Comparison of ENCODE assay signal across 1 cellular context in the genomic region with DNA sequence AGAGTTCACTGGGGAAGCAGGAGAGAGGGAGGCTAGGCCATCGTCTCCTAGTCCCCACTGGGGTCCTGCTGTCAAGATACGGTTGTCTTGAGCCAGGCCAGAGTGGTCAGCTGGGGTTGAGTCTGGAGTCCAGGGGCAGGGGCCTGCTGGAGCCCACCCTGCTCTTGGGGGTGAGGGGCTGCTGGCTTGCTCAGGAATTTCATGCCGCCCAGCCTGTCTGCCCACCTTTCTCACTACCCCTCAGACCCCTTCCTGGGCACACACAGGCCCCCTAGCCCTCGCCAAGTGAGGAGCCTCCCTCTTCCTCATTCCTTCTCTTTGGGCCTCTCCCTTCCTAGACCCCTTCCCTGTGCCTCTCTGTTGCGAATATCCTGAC.
A peak's percentile ranks its signal among the peaks of the same experiment; 100 is the strongest.
TF ChIP-seq lines count a peak whose summit lies in the region.

No MANE protein-coding gene starts in this region.

TF ChIP-seq in K562, 482 proteins besides CTCF, POLR2A, EP300 and RAD21:
- TF ChIP-seq, protein P1, sequence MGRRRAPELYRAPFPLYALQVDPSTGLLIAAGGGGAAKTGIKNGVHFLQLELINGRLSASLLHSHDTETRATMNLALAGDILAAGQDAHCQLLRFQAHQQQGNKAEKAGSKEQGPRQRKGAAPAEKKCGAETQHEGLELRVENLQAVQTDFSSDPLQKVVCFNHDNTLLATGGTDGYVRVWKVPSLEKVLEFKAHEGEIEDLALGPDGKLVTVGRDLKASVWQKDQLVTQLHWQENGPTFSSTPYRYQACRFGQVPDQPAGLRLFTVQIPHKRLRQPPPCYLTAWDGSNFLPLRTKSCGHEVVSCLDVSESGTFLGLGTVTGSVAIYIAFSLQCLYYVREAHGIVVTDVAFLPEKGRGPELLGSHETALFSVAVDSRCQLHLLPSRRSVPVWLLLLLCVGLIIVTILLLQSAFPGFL (CRISPR knock-in tag; IDR thresholded peaks at IDR 0.05) = no peak
- TF ChIP-seq JUNB (CRISPR knock-in tag; conservative IDR thresholded peaks at IDR 0.05) (no peak), GATA2 (CRISPR knock-in tag; IDR thresholded peaks at IDR 0.05) (no peak), EP400 (IDR thresholded peaks at IDR 0.05) (no peak), CBFB (CRISPR knock-in tag; IDR thresholded peaks at IDR 0.05) (peak; percentile 63; the same call in 1 of the 2 replicates), DACH1 (IDR thresholded peaks at IDR 0.05; ENCODE audit: partially characterized antibody) (no peak), ADNP (tag; IDR thresholded peaks at IDR 0.05) (no peak), MEF2A (IDR thresholded peaks at IDR 0.05; ENCODE audit: control insufficient read depth, low read depth, low read length) (no peak)
- TF ChIP-seq, protein P2, sequence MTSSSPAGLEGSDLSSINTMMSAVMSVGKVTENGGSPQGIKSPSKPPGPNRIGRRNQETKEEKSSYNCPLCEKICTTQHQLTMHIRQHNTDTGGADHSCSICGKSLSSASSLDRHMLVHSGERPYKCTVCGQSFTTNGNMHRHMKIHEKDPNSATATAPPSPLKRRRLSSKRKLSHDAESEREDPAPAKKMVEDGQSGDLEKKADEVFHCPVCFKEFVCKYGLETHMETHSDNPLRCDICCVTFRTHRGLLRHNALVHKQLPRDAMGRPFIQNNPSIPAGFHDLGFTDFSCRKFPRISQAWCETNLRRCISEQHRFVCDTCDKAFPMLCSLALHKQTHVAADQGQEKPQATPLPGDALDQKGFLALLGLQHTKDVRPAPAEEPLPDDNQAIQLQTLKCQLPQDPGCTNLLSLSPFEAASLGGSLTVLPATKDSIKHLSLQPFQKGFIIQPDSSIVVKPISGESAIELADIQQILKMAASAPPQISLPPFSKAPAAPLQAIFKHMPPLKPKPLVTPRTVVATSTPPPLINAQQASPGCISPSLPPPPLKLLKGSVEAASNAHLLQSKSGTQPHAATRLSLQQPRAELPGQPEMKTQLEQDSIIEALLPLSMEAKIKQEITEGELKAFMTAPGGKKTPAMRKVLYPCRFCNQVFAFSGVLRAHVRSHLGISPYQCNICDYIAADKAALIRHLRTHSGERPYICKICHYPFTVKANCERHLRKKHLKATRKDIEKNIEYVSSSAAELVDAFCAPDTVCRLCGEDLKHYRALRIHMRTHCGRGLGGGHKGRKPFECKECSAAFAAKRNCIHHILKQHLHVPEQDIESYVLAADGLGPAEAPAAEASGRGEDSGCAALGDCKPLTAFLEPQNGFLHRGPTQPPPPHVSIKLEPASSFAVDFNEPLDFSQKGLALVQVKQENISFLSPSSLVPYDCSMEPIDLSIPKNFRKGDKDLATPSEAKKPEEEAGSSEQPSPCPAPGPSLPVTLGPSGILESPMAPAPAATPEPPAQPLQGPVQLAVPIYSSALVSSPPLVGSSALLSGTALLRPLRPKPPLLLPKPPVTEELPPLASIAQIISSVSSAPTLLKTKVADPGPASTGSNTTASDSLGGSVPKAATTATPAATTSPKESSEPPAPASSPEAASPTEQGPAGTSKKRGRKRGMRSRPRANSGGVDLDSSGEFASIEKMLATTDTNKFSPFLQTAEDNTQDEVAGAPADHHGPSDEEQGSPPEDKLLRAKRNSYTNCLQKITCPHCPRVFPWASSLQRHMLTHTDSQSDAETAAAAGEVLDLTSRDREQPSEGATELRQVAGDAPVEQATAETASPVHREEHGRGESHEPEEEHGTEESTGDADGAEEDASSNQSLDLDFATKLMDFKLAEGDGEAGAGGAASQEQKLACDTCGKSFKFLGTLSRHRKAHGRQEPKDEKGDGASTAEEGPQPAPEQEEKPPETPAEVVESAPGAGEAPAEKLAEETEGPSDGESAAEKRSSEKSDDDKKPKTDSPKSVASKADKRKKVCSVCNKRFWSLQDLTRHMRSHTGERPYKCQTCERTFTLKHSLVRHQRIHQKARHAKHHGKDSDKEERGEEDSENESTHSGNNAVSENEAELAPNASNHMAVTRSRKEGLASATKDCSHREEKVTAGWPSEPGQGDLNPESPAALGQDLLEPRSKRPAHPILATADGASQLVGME (CRISPR knock-in tag; IDR thresholded peaks at IDR 0.05) = no peak
- TF ChIP-seq, protein P3, sequence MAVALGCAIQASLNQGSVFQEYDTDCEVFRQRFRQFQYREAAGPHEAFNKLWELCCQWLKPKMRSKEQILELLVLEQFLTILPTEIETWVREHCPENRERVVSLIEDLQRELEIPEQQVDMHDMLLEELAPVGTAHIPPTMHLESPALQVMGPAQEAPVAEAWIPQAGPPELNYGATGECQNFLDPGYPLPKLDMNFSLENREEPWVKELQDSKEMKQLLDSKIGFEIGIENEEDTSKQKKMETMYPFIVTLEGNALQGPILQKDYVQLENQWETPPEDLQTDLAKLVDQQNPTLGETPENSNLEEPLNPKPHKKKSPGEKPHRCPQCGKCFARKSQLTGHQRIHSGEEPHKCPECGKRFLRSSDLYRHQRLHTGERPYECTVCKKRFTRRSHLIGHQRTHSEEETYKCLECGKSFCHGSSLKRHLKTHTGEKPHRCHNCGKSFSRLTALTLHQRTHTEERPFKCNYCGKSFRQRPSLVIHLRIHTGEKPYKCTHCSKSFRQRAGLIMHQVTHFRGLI (CRISPR knock-in tag; IDR thresholded peaks at IDR 0.05) = no peak
- TF ChIP-seq, protein P4, sequence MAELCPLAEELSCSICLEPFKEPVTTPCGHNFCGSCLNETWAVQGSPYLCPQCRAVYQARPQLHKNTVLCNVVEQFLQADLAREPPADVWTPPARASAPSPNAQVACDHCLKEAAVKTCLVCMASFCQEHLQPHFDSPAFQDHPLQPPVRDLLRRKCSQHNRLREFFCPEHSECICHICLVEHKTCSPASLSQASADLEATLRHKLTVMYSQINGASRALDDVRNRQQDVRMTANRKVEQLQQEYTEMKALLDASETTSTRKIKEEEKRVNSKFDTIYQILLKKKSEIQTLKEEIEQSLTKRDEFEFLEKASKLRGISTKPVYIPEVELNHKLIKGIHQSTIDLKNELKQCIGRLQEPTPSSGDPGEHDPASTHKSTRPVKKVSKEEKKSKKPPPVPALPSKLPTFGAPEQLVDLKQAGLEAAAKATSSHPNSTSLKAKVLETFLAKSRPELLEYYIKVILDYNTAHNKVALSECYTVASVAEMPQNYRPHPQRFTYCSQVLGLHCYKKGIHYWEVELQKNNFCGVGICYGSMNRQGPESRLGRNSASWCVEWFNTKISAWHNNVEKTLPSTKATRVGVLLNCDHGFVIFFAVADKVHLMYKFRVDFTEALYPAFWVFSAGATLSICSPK (IDR thresholded peaks at IDR 0.05; ENCODE audit: borderline replicate concordance) = no peak
- TF ChIP-seq, protein P5, sequence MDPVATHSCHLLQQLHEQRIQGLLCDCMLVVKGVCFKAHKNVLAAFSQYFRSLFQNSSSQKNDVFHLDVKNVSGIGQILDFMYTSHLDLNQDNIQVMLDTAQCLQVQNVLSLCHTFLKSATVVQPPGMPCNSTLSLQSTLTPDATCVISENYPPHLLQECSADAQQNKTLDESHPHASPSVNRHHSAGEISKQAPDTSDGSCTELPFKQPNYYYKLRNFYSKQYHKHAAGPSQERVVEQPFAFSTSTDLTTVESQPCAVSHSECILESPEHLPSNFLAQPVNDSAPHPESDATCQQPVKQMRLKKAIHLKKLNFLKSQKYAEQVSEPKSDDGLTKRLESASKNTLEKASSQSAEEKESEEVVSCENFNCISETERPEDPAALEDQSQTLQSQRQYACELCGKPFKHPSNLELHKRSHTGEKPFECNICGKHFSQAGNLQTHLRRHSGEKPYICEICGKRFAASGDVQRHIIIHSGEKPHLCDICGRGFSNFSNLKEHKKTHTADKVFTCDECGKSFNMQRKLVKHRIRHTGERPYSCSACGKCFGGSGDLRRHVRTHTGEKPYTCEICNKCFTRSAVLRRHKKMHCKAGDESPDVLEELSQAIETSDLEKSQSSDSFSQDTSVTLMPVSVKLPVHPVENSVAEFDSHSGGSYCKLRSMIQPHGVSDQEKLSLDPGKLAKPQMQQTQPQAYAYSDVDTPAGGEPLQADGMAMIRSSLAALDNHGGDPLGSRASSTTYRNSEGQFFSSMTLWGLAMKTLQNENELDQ (CRISPR knock-in tag; IDR thresholded peaks at IDR 0.05; ENCODE audit: borderline replicate concordance) = no peak
- TF ChIP-seq, protein P6, sequence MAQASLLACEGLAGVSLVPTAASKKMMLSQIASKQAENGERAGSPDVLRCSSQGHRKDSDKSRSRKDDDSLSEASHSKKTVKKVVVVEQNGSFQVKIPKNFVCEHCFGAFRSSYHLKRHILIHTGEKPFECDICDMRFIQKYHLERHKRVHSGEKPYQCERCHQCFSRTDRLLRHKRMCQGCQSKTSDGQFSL (CRISPR knock-in tag; IDR thresholded peaks at IDR 0.05) = 0 out of 2 replicates have a peak, but pooled peaks have one; percentile 23
- TF ChIP-seq, protein P6 (tag; IDR thresholded peaks at IDR 0.05) = no peak
